ENCODE assay signal across 17 cellular contexts in the genomic region with DNA sequence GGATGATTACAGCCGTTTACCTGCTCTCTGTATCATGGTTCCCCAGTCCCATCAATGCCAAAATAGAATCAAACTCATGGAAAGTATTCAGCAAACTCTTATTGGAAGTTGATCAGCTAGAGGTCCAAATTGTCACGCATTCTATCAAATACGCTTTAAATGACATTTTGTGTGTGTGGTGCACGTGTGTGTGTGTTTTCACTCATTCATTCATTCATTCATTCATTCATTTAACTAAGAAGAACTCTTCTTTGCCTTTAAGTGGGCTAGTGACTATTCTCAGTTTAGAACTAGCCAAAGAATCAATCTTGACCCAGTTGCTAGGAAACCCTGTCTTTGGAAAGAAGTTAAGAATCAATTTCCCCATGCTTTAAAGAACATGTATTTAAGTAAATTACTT.
"Had no signal": no experiment of that assay in that cellular context is flagged by ENCODE, and none has a peak within 500 bp of the region (broad histone marks: within the 10 kb centered on the region; RNA-seq: fewer than 3 reads in every experiment).

No MANE protein-coding gene starts in this region.

- H3K27me3 ChIP-seq: brain microvascular endothelial cell, heart right ventricle, left lung, right atrium auricular region, stomach had no signal

- H3K4me3 ChIP-seq: heart right ventricle, left lung, prostate gland, right atrium auricular region had no signal

- H3K4me1 ChIP-seq: prostate gland had no signal

- H3K27ac ChIP-seq: brain microvascular endothelial cell, prostate gland, right atrium auricular region had no signal

- DNase-seq: activated CD4-positive, alpha-beta memory T cell treated with anti-CD3 and anti-CD28 coated beads, Interleukin-2, amount 10 ng/mL, durations not matched to agents 7 days and 5 days; activated CD4-positive, alpha-beta T cell treated with anti-CD3 and anti-CD28 coated beads for 36 hours; activated CD8-positive, alpha-beta memory T cell treated with anti-CD3 and anti-CD28 coated beads, Interleukin-2, amount 10 ng/mL, durations not matched to agents 7 days and 5 days; activated naive CD4-positive, alpha-beta T cell treated with anti-CD3 and anti-CD28 coated beads, Interleukin-2, amount 10 ng/mL, durations not matched to agents 7 days and 5 days; activated naive CD8-positive, alpha-beta T cell treated with anti-CD3 and anti-CD28 coated beads, Interleukin-2, amount 50 U/mL, for 24 hours; activated T-cell treated with anti-CD3 and anti-CD28 coated beads, Interleukin-2, amount 50 U/mL, for 1 hour; brain microvascular endothelial cell; effector CD8-positive, alpha-beta T cell; heart right ventricle; left lung; mammary epithelial cell; SW 1271 had no signal

- H3K36me3 ChIP-seq: brain microvascular endothelial cell, heart right ventricle, left lung, prostate gland, right atrium auricular region, stomach had no signal

- H3K9me3 ChIP-seq: heart right ventricle, left lung, prostate gland, right atrium auricular region, stomach had no signal

- ATAC-seq: activated CD4-positive, alpha-beta T cell treated with anti-CD3 and anti-CD28 coated beads for 36 hours; activated CD8-positive, alpha-beta memory T cell treated with anti-CD3 and anti-CD28 coated beads, Interleukin-2, amount 10 ng/mL, durations not matched to agents 7 days and 5 days; activated naive CD8-positive, alpha-beta T cell treated with anti-CD3 and anti-CD28 coated beads, Interleukin-2, amount 50 U/mL, for 24 hours; esophagus mucosa; heart right ventricle; WTC11 had no signal
